ENCODE assay signal across 17 cellular contexts in genomic region chr6:150237626-150238025, GRCh38.
"Had no signal": no experiment of that assay in that cellular context is flagged by ENCODE, and none has a peak within 500 bp of the region (broad histone marks: within the 10 kb centered on the region; RNA-seq: fewer than 3 reads in every experiment).

No MANE protein-coding gene starts in this region.

- ATAC-seq: activated CD8-positive, alpha-beta T cell treated with anti-CD3 and anti-CD28 coated beads, Interleukin-2, amount 10 ng/mL, durations not matched to agents 7 days and 5 days; foreskin keratinocyte had no signal

- H3K4me3 Mint-ChIP-seq: activated CD4-positive, alpha-beta T cell treated with anti-CD3 and anti-CD28 coated beads, Interleukin-2, amount 10 ng/mL, durations not matched to agents 24 days and 14 days; activated CD8-positive, alpha-beta T cell treated with anti-CD3 and anti-CD28 coated beads, Interleukin-2, amount 10 ng/mL, durations not matched to agents 7 days and 5 days had no signal

- H3K9me3 ChIP-seq: pancreas had no signal

- H3K27me3 ChIP-seq: brain microvascular endothelial cell, foreskin keratinocyte, pancreas had no signal

- H3K27ac ChIP-seq: brain microvascular endothelial cell, foreskin keratinocyte had no signal

- DNase-seq: activated CD4-positive, alpha-beta T cell treated with anti-CD3 and anti-CD28 coated beads, Interleukin-2, amount 10 ng/mL, durations not matched to agents 24 days and 14 days; activated CD4-positive, CD25-positive, alpha-beta regulatory T cell; activated CD8-positive, alpha-beta memory T cell treated with anti-CD3 and anti-CD28 coated beads, Interleukin-2, amount 50 U/mL, for 4 hours; activated CD8-positive, alpha-beta T cell treated with anti-CD3 and anti-CD28 coated beads, Interleukin-2, amount 10 ng/mL, durations not matched to agents 7 days and 5 days; activated naive CD4-positive, alpha-beta T cell; brain microvascular endothelial cell; cerebellar nuclear complex; effector CD8-positive, alpha-beta T cell; foreskin keratinocyte; midbrain; stimulated activated CD4-positive, alpha-beta T cell treated with anti-CD3 and anti-CD28 coated beads, Interleukin-4, amount 100 ng/mL, for 24 hours; stimulated activated CD8-positive, alpha-beta memory T cell treated with anti-CD3 and anti-CD28 coated beads, Interleukin-4, amount 100 ng/mL, for 48 hours; stimulated activated naive CD4-positive, alpha-beta T cell treated with Interleukin-2 at 50 U/mL for 16 hours; SW 1271; trophoblast cell had no signal

- H3K4me3 ChIP-seq: pancreas, skin epidermis had no signal

- H3K27ac Mint-ChIP-seq: activated CD4-positive, alpha-beta T cell treated with anti-CD3 and anti-CD28 coated beads, Interleukin-2, amount 10 ng/mL, durations not matched to agents 24 days and 14 days; activated CD8-positive, alpha-beta T cell treated with anti-CD3 and anti-CD28 coated beads, Interleukin-2, amount 10 ng/mL, durations not matched to agents 7 days and 5 days had no signal

- H3K36me3 ChIP-seq: brain microvascular endothelial cell, pancreas had no signal
